Comparison of ENCODE assay signal across 9 cellular contexts in the genomic region with DNA sequence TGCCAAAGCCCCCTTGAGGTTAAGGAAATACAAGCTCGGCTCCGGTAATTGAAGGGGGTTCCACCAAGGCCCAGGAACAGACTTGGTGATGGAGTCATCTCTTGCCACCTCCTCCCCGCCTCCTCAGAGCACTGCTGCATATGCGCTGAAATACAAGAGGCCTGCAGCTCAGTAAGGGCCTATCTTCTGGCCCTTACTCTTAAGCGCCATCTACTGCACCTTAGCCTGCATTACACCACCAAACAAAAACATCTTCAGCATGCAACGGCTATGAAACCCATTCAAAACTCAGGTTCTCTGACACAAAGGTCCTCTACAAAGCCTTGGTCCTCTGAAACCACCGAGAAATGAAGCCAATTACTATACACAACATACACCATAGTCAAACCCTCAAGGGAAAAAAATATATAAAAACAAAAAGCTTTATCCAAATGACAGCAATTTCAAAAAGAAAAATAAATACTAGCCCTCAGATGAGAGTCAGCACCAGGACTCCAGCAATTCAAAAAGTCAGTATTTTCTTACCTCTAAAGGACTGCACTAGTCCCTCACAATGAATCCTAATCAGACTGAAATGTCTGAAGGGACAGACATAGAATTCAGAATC.
DNase-seq lines count a peak whose midpoint lies in the region; ATAC-seq and TF ChIP-seq lines count a peak whose summit lies in the region.
"Had no signal": no experiment of that assay in that cellular context is flagged by ENCODE, and none has a peak within 500 bp of the region (broad histone marks: within the 10 kb centered on the region; RNA-seq: fewer than 3 reads in every experiment).

No MANE protein-coding gene starts in this region.

- H2BK5ac ChIP-seq in mesendoderm (ENCODE audit: low read length) = no peak overlapping the region

- H3K23ac ChIP-seq in mesendoderm (ENCODE audit: low read length) = no peak overlapping the region

- H4K5ac ChIP-seq in mesendoderm (ENCODE audit: low read length) = no peak overlapping the region

- H3K27me3 ChIP-seq in mesendoderm (ENCODE audit: insufficient read depth, low read length, poor library complexity) = no peaks in the 10 kb centered on the region

- no peak overlapping the region for H3K4me3 ChIP-seq in WI38 (ENCODE audit: low read depth, low read length)
- H3K4me3 ChIP-seq in mesendoderm (ENCODE audit: low read length) = no peak overlapping the region

- no peak overlapping the region for H3K4me2 ChIP-seq in mesendoderm (ENCODE audit: low read length)

- peak; percentile 58; the same call in 1 of the 2 replicates for TF ChIP-seq CTCF in WI38 (IDR thresholded peaks at IDR 0.05; ENCODE audit: low read depth, low read length)

- H3K9ac ChIP-seq in mesendoderm (ENCODE audit: low read length) = no peak overlapping the region

- no peak overlapping the region for H3K27ac ChIP-seq in mesendoderm (ENCODE audit: low read depth, low read length)

- H3K4ac ChIP-seq in mesendoderm (ENCODE audit: low read depth, low read length) = no peak overlapping the region

- H2AK5ac ChIP-seq in mesendoderm (ENCODE audit: low read length) = no peak overlapping the region

- H4K8ac ChIP-seq in mesendoderm (ENCODE audit: low read depth, low read length) = no peak overlapping the region

- H3K4me1 ChIP-seq in mesendoderm (ENCODE audit: control insufficient read depth, low read depth, low read length) = peaks cover 2% of the 10 kb centered on the region

- ATAC-seq in HG02885 (IDR thresholded peaks at IDR 0.05; ENCODE audit: poor library complexity, unreplicated experiment) (peak; percentile 83), GM21529 (IDR thresholded peaks at IDR 0.05; ENCODE audit: unreplicated experiment) (no peak)

- H3K79me2 ChIP-seq in mesendoderm (ENCODE audit: control insufficient read depth, insufficient read depth, low read length) = no peaks in the 10 kb centered on the region

- H3K79me1 ChIP-seq in mesendoderm (ENCODE audit: low read length) = no peaks in the 10 kb centered on the region

- H2BK15ac ChIP-seq in mesendoderm (replicated peaks; ENCODE audit: low read depth) = no peak overlapping the region

- no peak overlapping the region for H3K56ac ChIP-seq in mesendoderm (ENCODE audit: low read length)

- whole genome bisulfite sequencing in mesendoderm (ENCODE audit: extremely low coverage, insufficient coverage, low lambda C conversion rate) = no CpG with 5 or more reads among the region's 7 CpGs

- H3K36me3 ChIP-seq in mesendoderm (ENCODE audit: control insufficient read depth, insufficient read depth, low read length) = no peaks in the 10 kb centered on the region

- H2BK120ac ChIP-seq in mesendoderm (ENCODE audit: low read depth, low read length) = no peak overlapping the region

- DNase-seq in NCI-H1694 treated with DMSO at 0.1 percent for 48 hours (lab: John Stamatoyannopoulos, UW) = peak; percentile 10
- DNase-seq in NCI-H1694 (lab: John Stamatoyannopoulos, UW) = no peak
- DNase-seq in mesendoderm = peak; percentile 72
- DNase-seq in NCI-H2196 treated with DMSO at 0.1 percent for 48 hours (lab: John Stamatoyannopoulos, UW; ENCODE audit: unreplicated experiment) = no peak
- DNase-seq in NCI-H146 (lab: John Stamatoyannopoulos, UW) = no peak
- DNase-seq: mesenchymal stem cell had no signal

- H3K18ac ChIP-seq in mesendoderm (ENCODE audit: low read length) = no peak overlapping the region

Comparison
In these comparisons a context has a peak if more than half of its experiments do, and no peak if none do; other contexts are left out.
1. DNase-seq: peak in NCI-H1694 treated with DMSO at 0.1 percent for 48 hours (single experiment) and mesendoderm (single experiment); none in NCI-H1694 (single experiment), NCI-H2196 treated with DMSO at 0.1 percent for 48 hours (single experiment) and NCI-H146 (single experiment).